Comparison of ENCODE assay signal across 16 cellular contexts in genomic region chr15:58595516-58596238, GRCh38.
"Had no signal": no experiment of that assay in that cellular context is flagged by ENCODE, and none has a peak within 500 bp of the region (broad histone marks: within the 10 kb centered on the region; RNA-seq: fewer than 3 reads in every experiment).

No MANE protein-coding gene starts in this region.

- H3K27me3 Mint-ChIP-seq: activated naive CD8-positive, alpha-beta T cell treated with anti-CD3 and anti-CD28 coated beads, Interleukin-2, amount 50 U/mL, for 24 hours; effector memory CD8-positive, alpha-beta T cell; naive thymus-derived CD8-positive, alpha-beta T cell; stimulated activated naive CD8-positive, alpha-beta T cell treated with anti-CD3 and anti-CD28 coated beads, Interleukin-15, Interleukin-2, amounts not matched to agents 100 ng/mL and 50 ng/mL, for 24 hours had no signal

- H3K4me2 ChIP-seq: hepatocyte had no signal

- H3K27me3 ChIP-seq: ascending aorta, breast epithelium, hepatocyte, upper lobe of left lung had no signal

- H3K36me3 ChIP-seq: breast epithelium had no signal

- H3K4me1 ChIP-seq: ascending aorta, breast epithelium, left ventricle myocardium inferior, upper lobe of left lung had no signal

- H3K27ac ChIP-seq: ascending aorta, breast epithelium, hepatocyte, left ventricle myocardium inferior, upper lobe of left lung had no signal

- H3K4me3 ChIP-seq: ascending aorta, breast epithelium, hepatocyte, left ventricle myocardium inferior, upper lobe of left lung had no signal

- ATAC-seq: activated naive CD8-positive, alpha-beta T cell treated with anti-CD3 and anti-CD28 coated beads, Interleukin-2, amount 50 U/mL, for 24 hours; effector memory CD8-positive, alpha-beta T cell; naive thymus-derived CD8-positive, alpha-beta T cell; sciatic nerve had no signal

- H2AFZ ChIP-seq: hepatocyte had no signal

- H3K4me3 Mint-ChIP-seq: activated naive CD8-positive, alpha-beta T cell treated with anti-CD3 and anti-CD28 coated beads, Interleukin-2, amount 50 U/mL, for 24 hours; effector memory CD8-positive, alpha-beta T cell; naive thymus-derived CD8-positive, alpha-beta T cell; stimulated activated naive CD8-positive, alpha-beta T cell treated with anti-CD3 and anti-CD28 coated beads, Interleukin-15, Interleukin-2, amounts not matched to agents 100 ng/mL and 50 ng/mL, for 24 hours had no signal

- FAIRE-seq: keratinocyte had no signal

- H3K79me2 ChIP-seq: hepatocyte had no signal

- H3K9me3 Mint-ChIP-seq: activated naive CD8-positive, alpha-beta T cell treated with anti-CD3 and anti-CD28 coated beads, Interleukin-2, amount 50 U/mL, for 24 hours; effector memory CD8-positive, alpha-beta T cell; naive thymus-derived CD8-positive, alpha-beta T cell; stimulated activated naive CD8-positive, alpha-beta T cell treated with anti-CD3 and anti-CD28 coated beads, Interleukin-15, Interleukin-2, amounts not matched to agents 100 ng/mL and 50 ng/mL, for 24 hours had no signal

- DNase-seq: activated CD4-positive, alpha-beta T cell treated with anti-CD3 and anti-CD28 coated beads, Interleukin-2, amount 50 U/mL, for 4 hours; activated naive CD4-positive, alpha-beta T cell treated with Interleukin-2 at 50 U/mL for 16 hours; activated naive CD8-positive, alpha-beta T cell treated with anti-CD3 and anti-CD28 coated beads, Interleukin-2, amount 50 U/mL, for 24 hours; activated T-cell treated with anti-CD3 and anti-CD28 coated beads for 4 hours; dermis blood vessel endothelial cell; effector memory CD8-positive, alpha-beta T cell; left ventricle myocardium inferior; mesenchymal stem cell; naive thymus-derived CD8-positive, alpha-beta T cell; upper lobe of left lung had no signal

- H3K9me3 ChIP-seq: ascending aorta, breast epithelium, left ventricle myocardium inferior, upper lobe of left lung had no signal

- H3K27ac Mint-ChIP-seq: activated naive CD8-positive, alpha-beta T cell treated with anti-CD3 and anti-CD28 coated beads, Interleukin-2, amount 50 U/mL, for 24 hours; stimulated activated naive CD8-positive, alpha-beta T cell treated with anti-CD3 and anti-CD28 coated beads, Interleukin-15, Interleukin-2, amounts not matched to agents 100 ng/mL and 50 ng/mL, for 24 hours had no signal
